ENCODE assay signal across 1 cellular context in genomic region chr1:21514245-21514644, GRCh38.
TF ChIP-seq lines count a peak whose summit lies in the region.

No MANE protein-coding gene starts in this region.

TF ChIP-seq in GM23338, 12 proteins besides CTCF, POLR2A, EP300 and RAD21 (continued from another document):
- TF ChIP-seq ZNF462 (CRISPR knock-in tag; IDR thresholded peaks at IDR 0.05) (no peak), EZH2phosphoT487 (IDR thresholded peaks at IDR 0.05; ENCODE audit: unreplicated experiment) (no peak), STAT1 (IDR thresholded peaks at IDR 0.05; ENCODE audit: unreplicated experiment) (no peak), EZH2 (IDR thresholded peaks at IDR 0.05; ENCODE audit: low read depth, unreplicated experiment) (no peak), JUNB (IDR thresholded peaks at IDR 0.05; ENCODE audit: unreplicated experiment) (no peak), POLR2AphosphoS5 (IDR thresholded peaks at IDR 0.05; ENCODE audit: low read depth) (no peak), REST (IDR thresholded peaks at IDR 0.05; ENCODE audit: unreplicated experiment) (no peak), ZNF331 (CRISPR knock-in tag; IDR thresholded peaks at IDR 0.05; ENCODE audit: low read depth) (no peak)
TF ChIP-seq in GM23338: peak in this region for 0.
